8 cellular contexts compared by ENCODE assay signal in the genomic region with DNA sequence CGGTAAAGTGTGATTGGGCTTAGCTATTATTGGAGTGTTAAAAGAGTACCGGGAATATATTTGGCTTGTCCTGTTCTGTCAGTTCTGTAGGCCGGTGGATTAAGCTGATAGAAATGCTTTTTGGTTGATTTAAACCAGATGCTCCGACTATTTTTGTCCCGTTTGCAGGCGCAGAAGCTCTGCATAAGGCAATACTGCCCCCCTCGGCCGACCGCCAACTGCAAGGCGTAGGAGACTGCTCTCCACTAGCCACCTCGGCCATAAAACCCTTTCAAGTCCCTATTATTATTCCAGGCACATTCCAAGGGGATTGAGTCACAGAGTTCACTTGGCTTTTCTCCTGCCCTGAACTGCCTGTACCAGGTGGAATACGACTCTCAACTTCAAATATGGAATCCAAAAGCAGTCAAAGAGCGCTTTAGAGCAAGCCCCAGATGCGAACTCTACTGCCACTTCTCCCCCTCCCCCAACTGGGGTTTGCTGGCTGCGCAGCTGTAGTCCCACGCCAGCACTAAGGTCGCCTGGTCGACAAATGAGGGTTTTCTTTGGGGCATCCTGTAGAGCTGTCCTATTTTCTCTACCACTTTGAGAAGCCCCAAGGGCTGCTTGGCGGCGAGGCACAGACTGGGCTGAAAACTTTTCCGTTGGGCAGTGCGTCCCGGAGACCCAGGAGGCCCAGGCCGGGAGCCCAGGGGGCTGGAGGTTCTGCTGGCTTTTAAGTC.
A peak's percentile ranks its signal among the peaks of the same experiment; 100 is the strongest.
DNase-seq lines count a peak whose midpoint lies in the region; ATAC-seq and TF ChIP-seq lines count a peak whose summit lies in the region.

No MANE protein-coding gene starts in this region.

- peaks cover 28% of the 10 kb centered on the region for H3K4me1 Mint-ChIP-seq in activated B cell treated with CpG ODN at 0.5 μM for 24 hours
- peaks cover 17% of the 10 kb centered on the region for H3K4me1 Mint-ChIP-seq in central memory CD8-positive, alpha-beta T cell

- CTCF ChIA-PET in AG04449 (lab: Yijun Ruan, JAX) (interaction anchor here (0.6 to 9.4 kb wide), 42 partner anchors 14 to 495 kb away, joined by 3 to 166 read pairs (median 4); a partner anchor contains a TSS), activated B cell treated with CpG ODN at 0.5 μM for 24 hours (lab: Charles Lee) (interaction anchor here (0.5 to 7.6 kb wide), 29 partner anchors 8 to 471 kb away, joined by 3 to 85 read pairs (median 5); a partner anchor contains a TSS)

- no peaks in the 10 kb centered on the region for H3K27me3 Mint-ChIP-seq in activated B cell treated with CpG ODN at 0.5 μM for 24 hours
- H3K27me3 Mint-ChIP-seq in central memory CD8-positive, alpha-beta T cell: no peaks in the 10 kb centered on the region

- H3K4me3 Mint-ChIP-seq in activated B cell treated with CpG ODN at 0.5 μM for 24 hours: peak overlapping the region; percentile 91
- peak overlapping the region; percentile 92 for H3K4me3 Mint-ChIP-seq in central memory CD8-positive, alpha-beta T cell

- peak; percentile 93 for DNase-seq in AG04449 (ENCODE audit: low read depth, low spot score)
- DNase-seq in NCI-H2171 (lab: John Stamatoyannopoulos, UW): peak; percentile 79
- peak; percentile 67 for DNase-seq in activated B cell treated with CpG ODN at 0.5 μM for 24 hours
- DNase-seq in central memory CD8-positive, alpha-beta T cell (ENCODE audit: low spot score in 2 of 2): peak; percentile 57 to 59
- peak; percentile 98 for DNase-seq in islet precursor cell
- DNase-seq in stimulated activated CD4-positive, alpha-beta T cell treated with anti-CD3 and anti-CD28 coated beads, Interleukin-12 subunit alpha, Interleukin-12 subunit beta, amount 100 ng/mL, for 4 hours: peak; percentile 75

- no peaks in the 10 kb centered on the region for H3K9me3 Mint-ChIP-seq in activated B cell treated with CpG ODN at 0.5 μM for 24 hours
- H3K9me3 Mint-ChIP-seq in central memory CD8-positive, alpha-beta T cell: no peaks in the 10 kb centered on the region

- POLR2A ChIA-PET in AG04449 (lab: Yijun Ruan, JAX): interaction anchor here (0.6 to 2.5 kb wide), 14 partner anchors 77 to 463 kb away, joined by 3 to 20 read pairs (median 4); a partner anchor contains a TSS
- POLR2A ChIA-PET in activated B cell treated with CpG ODN at 0.5 μM for 24 hours (lab: Charles Lee): interaction anchor here (0.6 to 4.1 kb wide), 19 partner anchors 18 to 497 kb away, joined by 3 to 35 read pairs (median 6); a partner anchor contains a TSS

- H3K4me3 ChIP-seq in AG04449 (ENCODE audit: low read depth, low read length): peak overlapping the region; percentile 73

- peak; percentile 82 for TF ChIP-seq CTCF in AG04449 (IDR thresholded peaks at IDR 0.05; ENCODE audit: insufficient read depth, low read length, missing control alignments)
- TF ChIP-seq CTCF in activated B cell treated with CpG ODN at 0.5 μM for 24 hours (IDR thresholded peaks at IDR 0.05): peak; percentile 38

- peaks cover 3% of the 10 kb centered on the region for H3K36me3 Mint-ChIP-seq in activated B cell treated with CpG ODN at 0.5 μM for 24 hours (ENCODE audit: low read depth)
- peaks cover 7% of the 10 kb centered on the region for H3K36me3 Mint-ChIP-seq in central memory CD8-positive, alpha-beta T cell (ENCODE audit: insufficient read depth)

- H3K27ac Mint-ChIP-seq in activated B cell treated with CpG ODN at 0.5 μM for 24 hours: peak overlapping the region; percentile 94
- peak overlapping the region; percentile 74 for H3K27ac Mint-ChIP-seq in central memory CD8-positive, alpha-beta T cell (ENCODE audit: low read depth)

- intact Hi-C loops in activated B cell treated with CpG ODN at 0.5 μM for 24 hours (cut with micrococcal nuclease): loop anchor here (1.0 to 5.0 kb wide), 14 partner anchors 21 to 1192 kb away; a partner anchor contains a TSS

- peak; percentile 56 for ATAC-seq in GM18867 (IDR thresholded peaks at IDR 0.05; ENCODE audit: unreplicated experiment)
- peak; percentile 37 for ATAC-seq in HG03108 (IDR thresholded peaks at IDR 0.05; ENCODE audit: unreplicated experiment)
- peak; percentile 60 for ATAC-seq in activated B cell treated with CpG ODN at 0.5 μM for 24 hours (ENCODE audit: low read depth)
- ATAC-seq in central memory CD8-positive, alpha-beta T cell (replicated peaks; ENCODE audit: extremely low read depth, poor library complexity, severe bottlenecking): peak; percentile 76

Comparison
In these comparisons a context has a peak if more than half of its experiments do, and no peak if none do; other contexts are left out.
1. Peak in every context shown above with its lines: DNase-seq, ATAC-seq and H3K4me3 ChIP-seq.